ENCODE assay signal across 1 cellular context in genomic region chr18:1011342-1011741, GRCh38.
TF ChIP-seq lines count a peak whose summit lies in the region.

No MANE protein-coding gene starts in this region.

TF ChIP-seq in K562, 482 proteins besides CTCF, POLR2A, EP300 and RAD21 (continued from another document):
- TF ChIP-seq MGA (IDR thresholded peaks at IDR 0.05) (peak; percentile 47; the same call in 1 of the 2 replicates), C11orf30 (IDR thresholded peaks at IDR 0.05; ENCODE audit: low read depth) (peak; percentile 96), PML (IDR thresholded peaks at IDR 0.05; ENCODE audit: low read length) (no peak), ZNF444 (CRISPR knock-in tag; IDR thresholded peaks at IDR 0.05) (no peak), ARHGAP35 (IDR thresholded peaks at IDR 0.05; ENCODE audit: partially characterized antibody) (no peak), RUNX1 (IDR thresholded peaks at IDR 0.05; ENCODE audit: low read depth) (no peak), DEAF1 (CRISPR knock-in tag; IDR thresholded peaks at IDR 0.05) (no peak), RREB1 (CRISPR knock-in tag; IDR thresholded peaks at IDR 0.05) (no peak), SFPQ (IDR thresholded peaks at IDR 0.05; ENCODE audit: low read depth, low read length) (no peak), ZNF589 (CRISPR knock-in tag; IDR thresholded peaks at IDR 0.05; ENCODE audit: low read depth) (no peak), PCBP2 (IDR thresholded peaks at IDR 0.05; ENCODE audit: low read depth, low read length, poor library complexity, severe bottlenecking) (no peak), JUN (IDR thresholded peaks at IDR 0.05; ENCODE audit: borderline replicate concordance, low read depth, low read length) (no peak), JUN (CRISPR knock-in tag; IDR thresholded peaks at IDR 0.05; ENCODE audit: borderline replicate concordance) (no peak), HINFP (tag; conservative IDR thresholded peaks at IDR 0.05; ENCODE audit: low read depth) (no peak)
